9 cellular contexts compared by ENCODE assay signal in genomic region chr20:52974155-52974554, GRCh38. TPM values are rescaled to one million over a fixed set of nuclear protein-coding genes. Genes with fewer than 3 reads are reported as not detected.
DNase-seq lines count a peak whose midpoint lies in the region; ATAC-seq and TF ChIP-seq lines count a peak whose summit lies in the region.
"Had no signal": no experiment of that assay in that cellular context is flagged by ENCODE, and none has a peak within 500 bp of the region (broad histone marks: within the 10 kb centered on the region; RNA-seq: fewer than 3 reads in every experiment).

No MANE protein-coding gene starts in this region.

- DNase-seq in activated CD8-positive, alpha-beta T cell treated with anti-CD3 and anti-CD28 coated beads for 36 hours = peak; percentile 32
- DNase-seq in activated CD8-positive, alpha-beta T cell treated with anti-CD3 and anti-CD28 coated beads, Interleukin-2, amount 10 ng/mL, durations not matched to agents 7 days and 5 days = no peak
- DNase-seq in mesothelial cell of epicardium (ENCODE audit: low spot score in 2 of 2, unreplicated experiment in 2 of 2) = no peak
- DNase-seq in NCI-H1694 treated with DMSO at 0.1 percent for 48 hours (lab: John Stamatoyannopoulos, UW) = no peak
- DNase-seq in DMS79 (lab: John Stamatoyannopoulos, UW) = no peak
- DNase-seq: islet precursor cell had no signal

- CTCF ChIA-PET in activated CD8-positive, alpha-beta T cell treated with anti-CD3 and anti-CD28 coated beads for 36 hours (lab: Charles Lee) = no interaction called here
- CTCF ChIA-PET in activated CD8-positive, alpha-beta T cell treated with anti-CD3 and anti-CD28 coated beads, Interleukin-2, amount 10 ng/mL, durations not matched to agents 7 days and 5 days (lab: Charles Lee) = no interaction called here

- H3K27ac Mint-ChIP-seq in activated CD8-positive, alpha-beta T cell treated with anti-CD3 and anti-CD28 coated beads for 36 hours = peak overlapping the region; percentile 38
- H3K27ac Mint-ChIP-seq in activated CD8-positive, alpha-beta T cell treated with anti-CD3 and anti-CD28 coated beads, Interleukin-2, amount 10 ng/mL, durations not matched to agents 7 days and 5 days = no peak overlapping the region
- H3K27ac Mint-ChIP-seq in activated naive CD4-positive, alpha-beta T cell treated with anti-CD3 and anti-CD28 coated beads, Interleukin-2, amount 50 U/mL, for 24 hours = peak overlapping the region; percentile 100
- peak overlapping the region; percentile 92 for H3K27ac Mint-ChIP-seq in mesothelial cell of epicardium

- peaks cover 0 to 6% (median 2%) of the 10 kb centered on the region in 5 donors for H3K27me3 ChIP-seq in subcutaneous abdominal adipose tissue (ENCODE audit: control insufficient read depth in 5 of 5, insufficient read depth in 4 of 5, low read length in 5 of 5)

- H3K9me3 Mint-ChIP-seq in activated CD8-positive, alpha-beta T cell treated with anti-CD3 and anti-CD28 coated beads for 36 hours = no peaks in the 10 kb centered on the region
- H3K9me3 Mint-ChIP-seq in activated CD8-positive, alpha-beta T cell treated with anti-CD3 and anti-CD28 coated beads, Interleukin-2, amount 10 ng/mL, durations not matched to agents 7 days and 5 days (ENCODE audit: insufficient read depth) = no peaks in the 10 kb centered on the region
- H3K9me3 Mint-ChIP-seq in activated naive CD4-positive, alpha-beta T cell treated with anti-CD3 and anti-CD28 coated beads, Interleukin-2, amount 50 U/mL, for 24 hours = no peaks in the 10 kb centered on the region
- H3K9me3 Mint-ChIP-seq in mesothelial cell of epicardium = no peaks in the 10 kb centered on the region

- no peak for ATAC-seq in activated CD8-positive, alpha-beta T cell treated with anti-CD3 and anti-CD28 coated beads for 36 hours
- ATAC-seq in activated CD8-positive, alpha-beta T cell treated with anti-CD3 and anti-CD28 coated beads, Interleukin-2, amount 10 ng/mL, durations not matched to agents 7 days and 5 days = no peak
- no peak for ATAC-seq in HG02798 (IDR thresholded peaks at IDR 0.05; ENCODE audit: poor library complexity, unreplicated experiment)

- no peaks in the 10 kb centered on the region for H3K36me3 ChIP-seq in subcutaneous abdominal adipose tissue (ENCODE audit: control insufficient read depth in 5 of 5, insufficient read depth in 5 of 5, low read length in 5 of 5)

- peak overlapping the region; percentile 82 for H3K4me3 Mint-ChIP-seq in activated CD8-positive, alpha-beta T cell treated with anti-CD3 and anti-CD28 coated beads for 36 hours
- H3K4me3 Mint-ChIP-seq in activated CD8-positive, alpha-beta T cell treated with anti-CD3 and anti-CD28 coated beads, Interleukin-2, amount 10 ng/mL, durations not matched to agents 7 days and 5 days = no peak overlapping the region
- H3K4me3 Mint-ChIP-seq in activated naive CD4-positive, alpha-beta T cell treated with anti-CD3 and anti-CD28 coated beads, Interleukin-2, amount 50 U/mL, for 24 hours = peak overlapping the region; percentile 93
- H3K4me3 Mint-ChIP-seq in mesothelial cell of epicardium = peak overlapping the region; percentile 89

- POLR2A ChIA-PET in activated CD8-positive, alpha-beta T cell treated with anti-CD3 and anti-CD28 coated beads for 36 hours (lab: Charles Lee) = interaction anchor here (1.2 kb wide), 1 partner anchor 10 kb away, joined by 3 read pairs; no protein-coding TSS in a partner anchor
- POLR2A ChIA-PET in activated CD8-positive, alpha-beta T cell treated with anti-CD3 and anti-CD28 coated beads, Interleukin-2, amount 10 ng/mL, durations not matched to agents 7 days and 5 days (lab: Charles Lee) = no interaction called here

- H3K36me3 Mint-ChIP-seq in activated CD8-positive, alpha-beta T cell treated with anti-CD3 and anti-CD28 coated beads for 36 hours (ENCODE audit: low read depth) = no peaks in the 10 kb centered on the region
- no peaks in the 10 kb centered on the region for H3K36me3 Mint-ChIP-seq in activated CD8-positive, alpha-beta T cell treated with anti-CD3 and anti-CD28 coated beads, Interleukin-2, amount 10 ng/mL, durations not matched to agents 7 days and 5 days (ENCODE audit: low read depth)
- H3K36me3 Mint-ChIP-seq in activated naive CD4-positive, alpha-beta T cell treated with anti-CD3 and anti-CD28 coated beads, Interleukin-2, amount 50 U/mL, for 24 hours = peaks cover 7% of the 10 kb centered on the region
- no peaks in the 10 kb centered on the region for H3K36me3 Mint-ChIP-seq in mesothelial cell of epicardium

- no peak for TF ChIP-seq CTCF in activated CD8-positive, alpha-beta T cell treated with anti-CD3 and anti-CD28 coated beads for 36 hours (IDR thresholded peaks at IDR 0.05)
- no peak for TF ChIP-seq CTCF in mesothelial cell of epicardium (IDR thresholded peaks at IDR 0.05; ENCODE audit: unreplicated experiment)

- H3K27me3 Mint-ChIP-seq in activated CD8-positive, alpha-beta T cell treated with anti-CD3 and anti-CD28 coated beads for 36 hours = peaks cover 38% of the 10 kb centered on the region
- peaks cover 54% of the 10 kb centered on the region for H3K27me3 Mint-ChIP-seq in activated CD8-positive, alpha-beta T cell treated with anti-CD3 and anti-CD28 coated beads, Interleukin-2, amount 10 ng/mL, durations not matched to agents 7 days and 5 days (ENCODE audit: low read depth)
- no peaks in the 10 kb centered on the region for H3K27me3 Mint-ChIP-seq in activated naive CD4-positive, alpha-beta T cell treated with anti-CD3 and anti-CD28 coated beads, Interleukin-2, amount 50 U/mL, for 24 hours
- no peaks in the 10 kb centered on the region for H3K27me3 Mint-ChIP-seq in mesothelial cell of epicardium (ENCODE audit: low read depth)

- peak overlapping the region; percentile 74 for H3K27ac ChIP-seq in subcutaneous abdominal adipose tissue (ENCODE audit: low read depth, low read length)

- H3K4me1 ChIP-seq in subcutaneous abdominal adipose tissue (ENCODE audit: control insufficient read depth in 5 of 5, insufficient read depth in 5 of 5, low read length in 5 of 5) = peaks cover 0 to 30% (median 21%) of the 10 kb centered on the region in 5 donors

- peak overlapping the region in 4 of 5 donors; percentile 72 to 90 (median 82) for H3K9ac ChIP-seq in subcutaneous abdominal adipose tissue (ENCODE audit: low read length in 5 of 5)

- peak overlapping the region; percentile 78 to 93 (median 81) for H3K4me3 ChIP-seq in subcutaneous abdominal adipose tissue (ENCODE audit: low read depth in 1 of 5, low read length in 5 of 5)

- peaks cover 23% of the 10 kb centered on the region for H3K4me1 Mint-ChIP-seq in activated CD8-positive, alpha-beta T cell treated with anti-CD3 and anti-CD28 coated beads for 36 hours (ENCODE audit: low read depth)
- H3K4me1 Mint-ChIP-seq in activated CD8-positive, alpha-beta T cell treated with anti-CD3 and anti-CD28 coated beads, Interleukin-2, amount 10 ng/mL, durations not matched to agents 7 days and 5 days (ENCODE audit: low read depth) = peaks cover 6% of the 10 kb centered on the region
- peaks cover 54% of the 10 kb centered on the region for H3K4me1 Mint-ChIP-seq in activated naive CD4-positive, alpha-beta T cell treated with anti-CD3 and anti-CD28 coated beads, Interleukin-2, amount 50 U/mL, for 24 hours
- H3K4me1 Mint-ChIP-seq in mesothelial cell of epicardium = peaks cover 44% of the 10 kb centered on the region

- intact Hi-C loops in activated CD8-positive, alpha-beta T cell treated with anti-CD3 and anti-CD28 coated beads for 36 hours (cut with micrococcal nuclease) = no loop called here

- no peaks in the 10 kb centered on the region for H3K9me3 ChIP-seq in subcutaneous abdominal adipose tissue (ENCODE audit: control insufficient read depth in 5 of 5, low read length in 5 of 5)

RNA-seq across cellular contexts. Expression of gene TSHZ2, which starts 2.0 kb away (rescaled TPM):
- total RNA-seq in activated CD8-positive, alpha-beta T cell treated with anti-CD3 and anti-CD28 coated beads for 36 hours = under 1 TPM; 0.38 to 0.54 TPM
- under 1 TPM in 1 of 2 experiments, not detected in 1; 0.13 TPM for total RNA-seq in activated CD8-positive, alpha-beta T cell treated with anti-CD3 and anti-CD28 coated beads, Interleukin-2, amount 10 ng/mL, durations not matched to agents 7 days and 5 days
- total RNA-seq in mesothelial cell of epicardium = 28.8 to 31.0 TPM (median 29.1 TPM) in 3 replicates

Comparison
In these comparisons a context has a peak if more than half of its experiments do, and no peak if none do; other contexts are left out.
1. RNA of gene TSHZ2, which starts 2.0 kb away (total RNA-seq): 28.8 to 31.0 TPM in mesothelial cell of epicardium; 0.38 to 0.54 TPM in activated CD8-positive, alpha-beta T cell treated with anti-CD3 and anti-CD28 coated beads for 36 hours and 0.13 TPM in activated CD8-positive, alpha-beta T cell treated with anti-CD3 and anti-CD28 coated beads, Interleukin-2, amount 10 ng/mL, durations not matched to agents 7 days and 5 days; every median in the first group is over 10 times any median in the second.